Comparison of ENCODE assay signal across 26 cellular contexts in the genomic region with DNA sequence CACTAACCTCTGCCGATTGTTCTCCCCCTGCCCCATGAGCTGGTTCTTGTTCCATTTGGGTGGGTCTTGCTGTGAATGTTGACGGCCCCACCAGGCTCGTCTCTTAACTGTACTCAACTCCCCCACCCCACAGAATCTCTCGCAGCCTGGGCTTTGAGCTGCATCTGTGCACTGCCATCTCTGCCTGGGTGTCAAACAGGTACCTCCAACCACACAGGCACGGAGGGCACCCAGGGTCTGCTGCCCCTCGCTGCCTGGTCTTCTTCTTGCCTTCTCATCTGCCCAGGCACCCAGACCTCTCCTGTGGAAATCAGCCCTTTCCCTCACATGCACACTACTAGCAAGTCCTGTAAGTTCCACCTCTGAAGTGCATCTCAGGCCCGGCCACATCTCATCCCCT. TPM values are rescaled to one million over a fixed set of nuclear protein-coding genes. Genes with fewer than 3 reads are reported as not detected.
DNase-seq lines count a peak whose midpoint lies in the region; ATAC-seq and TF ChIP-seq lines count a peak whose summit lies in the region.
"Had no signal": no experiment of that assay in that cellular context is flagged by ENCODE, and none has a peak within 500 bp of the region (broad histone marks: within the 10 kb centered on the region; RNA-seq: fewer than 3 reads in every experiment).

No MANE protein-coding gene starts in this region.

- H3K56ac ChIP-seq in H9 (ENCODE audit: insufficient read length, low read depth, low read length), result no peak overlapping the region

- CTCF ChIA-PET in activated naive CD4-positive, alpha-beta T cell treated with anti-CD3 and anti-CD28 coated beads, Interleukin-2, amount 10 ng/mL, durations not matched to agents 7 days and 5 days (lab: Charles Lee), result interaction anchor here (0.9 to 1.0 kb wide), 2 partner anchors 124 to 214 kb away, joined by 3 to 4 read pairs; no protein-coding TSS in a partner anchor
- CTCF ChIA-PET in naive thymus-derived CD4-positive, alpha-beta T cell (lab: Charles Lee), result no interaction called here

- H2AFZ ChIP-seq in H9 (ENCODE audit: low read length) (no peak overlapping the region), neural progenitor cell (replicated peaks) (no peak overlapping the region)

- no CpG with 5 or more reads among the region's 7 CpGs for WGBS in H9 (ENCODE audit: extremely low coverage, insufficient read length, low lambda C conversion rate)

- H3K4me1 Mint-ChIP-seq in activated naive CD4-positive, alpha-beta T cell treated with anti-CD3 and anti-CD28 coated beads, Interleukin-2, amount 10 ng/mL, durations not matched to agents 7 days and 5 days, result peaks cover 57% of the 10 kb centered on the region
- peaks cover 4 to 7% of the 10 kb centered on the region in 2 experiments for H3K4me1 Mint-ChIP-seq in H9
- peaks cover 36% of the 10 kb centered on the region for H3K4me1 Mint-ChIP-seq in activated T-helper 2 cell treated with anti-CD3 and anti-CD28 coated beads, Interferon-gamma antibody, Interleukin-2, Interleukin-4, amounts not matched to agents 10 μg/mL and 5 μg/mL and 100 μg/mL, durations not matched to agents 14 hours and 24 hours and 36 hours (ENCODE audit: low read depth)
- peaks cover 33 to 50% (median 46%) of the 10 kb centered on the region in 7 donors for H3K4me1 Mint-ChIP-seq in naive thymus-derived CD4-positive, alpha-beta T cell
- H3K4me1 Mint-ChIP-seq in neural progenitor cell, result no peaks in the 10 kb centered on the region

- H2BK15ac ChIP-seq in H9 (ENCODE audit: low read depth, low read length), result no peak overlapping the region

- no peaks in the 10 kb centered on the region for H3K9me3 Mint-ChIP-seq in activated naive CD4-positive, alpha-beta T cell treated with anti-CD3 and anti-CD28 coated beads, Interleukin-2, amount 10 ng/mL, durations not matched to agents 7 days and 5 days
- H3K9me3 Mint-ChIP-seq in H9, result no peaks in the 10 kb centered on the region
- H3K9me3 Mint-ChIP-seq in activated T-helper 2 cell treated with anti-CD3 and anti-CD28 coated beads, Interferon-gamma antibody, Interleukin-2, Interleukin-4, amounts not matched to agents 10 μg/mL and 5 μg/mL and 100 μg/mL, durations not matched to agents 14 hours and 24 hours and 36 hours, result no peaks in the 10 kb centered on the region
- H3K9me3 Mint-ChIP-seq in naive thymus-derived CD4-positive, alpha-beta T cell, result no peaks in the 10 kb centered on the region
- no peaks in the 10 kb centered on the region for H3K9me3 Mint-ChIP-seq in neural progenitor cell
- H3K9me3 Mint-ChIP-seq: CD14-positive monocyte; IgD-negative memory B cell; stimulated activated memory B cell treated with anti-CD40 and anti-IgM and Interleukin-4, amounts not matched to agents 10 μg/mL and 1 μg/mL and 100 μg/mL, for 72 hours had no signal

- H2BK120ac ChIP-seq in H9 (ENCODE audit: low read depth, low read length, poor library complexity, severe bottlenecking), result no peak overlapping the region

- H2BK5ac ChIP-seq in H9 (ENCODE audit: insufficient read length, low read length), result no peak overlapping the region

- peaks cover 11 to 56% (median 32%) of the 10 kb centered on the region in 3 experiments for H3K36me3 ChIP-seq in naive thymus-derived CD4-positive, alpha-beta T cell (ENCODE audit: control insufficient read depth in 2 of 3, insufficient read depth in 3 of 3, low read length in 3 of 3)
- no peaks in the 10 kb centered on the region for H3K36me3 ChIP-seq in neural progenitor cell

- no peak overlapping the region for H4K8ac ChIP-seq in H9 (replicated peaks; ENCODE audit: insufficient read length, low read depth, low read length)

- H3K9ac ChIP-seq in H9 (ENCODE audit: extremely low read depth, insufficient read length, low read length) (no peak overlapping the region), neural progenitor cell (no peak overlapping the region)

- H3K4me3 Mint-ChIP-seq in activated naive CD4-positive, alpha-beta T cell treated with anti-CD3 and anti-CD28 coated beads, Interleukin-2, amount 10 ng/mL, durations not matched to agents 7 days and 5 days, result no peak overlapping the region
- H3K4me3 Mint-ChIP-seq in H9 (no peak overlapping the region), neural progenitor cell (no peak overlapping the region)
- H3K4me3 Mint-ChIP-seq in activated T-helper 2 cell treated with anti-CD3 and anti-CD28 coated beads, Interferon-gamma antibody, Interleukin-2, Interleukin-4, amounts not matched to agents 10 μg/mL and 5 μg/mL and 100 μg/mL, durations not matched to agents 14 hours and 24 hours and 36 hours (ENCODE audit: low read depth), result no peak overlapping the region
- peak overlapping the region in 2 of 10 donors; percentile 30 to 45 for H3K4me3 Mint-ChIP-seq in naive thymus-derived CD4-positive, alpha-beta T cell
- H3K4me3 Mint-ChIP-seq: CD14-positive monocyte; IgD-negative memory B cell; stimulated activated memory B cell treated with anti-CD40 and anti-IgM and Interleukin-4, amounts not matched to agents 10 μg/mL and 1 μg/mL and 100 μg/mL, for 72 hours had no signal

- POLR2A ChIA-PET in naive thymus-derived CD4-positive, alpha-beta T cell (lab: Charles Lee), result no interaction called here

- no peaks in the 10 kb centered on the region for H3K27me3 Mint-ChIP-seq in activated naive CD4-positive, alpha-beta T cell treated with anti-CD3 and anti-CD28 coated beads, Interleukin-2, amount 10 ng/mL, durations not matched to agents 7 days and 5 days
- H3K27me3 Mint-ChIP-seq in H9 (ENCODE audit: low read depth), result no peaks in the 10 kb centered on the region
- H3K27me3 Mint-ChIP-seq in activated T-helper 2 cell treated with anti-CD3 and anti-CD28 coated beads, Interferon-gamma antibody, Interleukin-2, Interleukin-4, amounts not matched to agents 10 μg/mL and 5 μg/mL and 100 μg/mL, durations not matched to agents 14 hours and 24 hours and 36 hours (ENCODE audit: low read depth), result no peaks in the 10 kb centered on the region
- H3K27me3 Mint-ChIP-seq in naive thymus-derived CD4-positive, alpha-beta T cell, result no peaks in the 10 kb centered on the region
- peaks cover 3% of the 10 kb centered on the region for H3K27me3 Mint-ChIP-seq in neural progenitor cell (ENCODE audit: insufficient read depth, low read depth)
- H3K27me3 Mint-ChIP-seq: IgD-negative memory B cell; stimulated activated memory B cell treated with anti-CD40 and anti-IgM and Interleukin-4, amounts not matched to agents 10 μg/mL and 1 μg/mL and 100 μg/mL, for 72 hours had no signal

- H2AK5ac ChIP-seq in H9 (ENCODE audit: insufficient read length, low read length), result no peak overlapping the region

- no peaks in the 10 kb centered on the region for H3K23me2 ChIP-seq in H9 (ENCODE audit: insufficient read length, low read depth, low read length, poor library complexity, severe bottlenecking)

- H3K4me2 ChIP-seq in H9 (ENCODE audit: insufficient read depth, insufficient read length, low read length) (no peak overlapping the region), neural progenitor cell (no peak overlapping the region)

- intact Hi-C loops in activated T-helper 2 cell treated with anti-CD3 and anti-CD28 coated beads, Interferon-gamma antibody, Interleukin-2, Interleukin-4, amounts not matched to agents 10 μg/mL and 5 μg/mL and 100 μg/mL, durations not matched to agents 14 hours and 24 hours and 36 hours (cut with micrococcal nuclease), result no loop called here
- intact Hi-C loops in naive thymus-derived CD4-positive, alpha-beta T cell (cut with micrococcal nuclease), result no loop called here

- H3K4ac ChIP-seq in H9 (ENCODE audit: low read depth, low read length), result no peak overlapping the region

- H3F3A ChIP-seq in neural progenitor cell (ENCODE audit: low read depth), result no peaks in the 10 kb centered on the region

- no peak overlapping the region for H3K23ac ChIP-seq in H9 (ENCODE audit: insufficient read length, low read depth, low read length)

- H3T11ph ChIP-seq in H9 (ENCODE audit: low read length), result no peak overlapping the region

- no peak for DNase-seq in activated naive CD4-positive, alpha-beta T cell treated with anti-CD3 and anti-CD28 coated beads, Interleukin-2, amount 10 ng/mL, durations not matched to agents 7 days and 5 days
- no peak for DNase-seq in activated naive CD4-positive, alpha-beta T cell (lab: John Stamatoyannopoulos, UW)
- DNase-seq in H9 (peak; percentile 15), neural progenitor cell (ENCODE audit: low spot score) (no peak)
- DNase-seq in activated T-helper 2 cell treated with anti-CD3 and anti-CD28 coated beads, Interferon-gamma antibody, Interleukin-2, Interleukin-4, amounts not matched to agents 10 μg/mL and 5 μg/mL and 100 μg/mL, durations not matched to agents 14 hours and 24 hours and 36 hours (ENCODE audit: low spot score), result no peak
- no peak for DNase-seq in naive thymus-derived CD4-positive, alpha-beta T cell
- DNase-seq: activated gamma-delta T cell treated with Interleukin-2 at 50 U/mL for 16 hours; aorta; caudate nucleus; DMS153; left colon; NCI-H2107; NCI-H524; psoas muscle; RPMI8226; stimulated activated CD4-positive, alpha-beta T cell treated with anti-CD3 and anti-CD28 coated beads, Interleukin-1b, Interleukin-23, amount 100 ng/mL, for 48 hours; testis had no signal

- H3K4me1 ChIP-seq in H9 (ENCODE audit: insufficient read depth, low read length) (no peaks in the 10 kb centered on the region; the same call in 1 of the 2 replicates), neural progenitor cell (no peaks in the 10 kb centered on the region)
- peaks cover 40 to 42% of the 10 kb centered on the region in 2 donors for H3K4me1 ChIP-seq in naive thymus-derived CD4-positive, alpha-beta T cell (ENCODE audit: control insufficient read depth in 2 of 2, insufficient read depth in 2 of 2, low read length in 2 of 2)

- H3K9me3 ChIP-seq in H9 (ENCODE audit: control insufficient read depth, low read depth, low read length), result no peaks in the 10 kb centered on the region
- H3K9me3 ChIP-seq in naive thymus-derived CD4-positive, alpha-beta T cell (ENCODE audit: control insufficient read depth in 2 of 3, low read length in 3 of 3), result no peaks in the 10 kb centered on the region
- H3K9me3 ChIP-seq in neural progenitor cell (ENCODE audit: low read depth), result no peaks in the 10 kb centered on the region
- H3K9me3 ChIP-seq: psoas muscle, testis had no signal

- no peak overlapping the region for H2BK12ac ChIP-seq in H9 (ENCODE audit: insufficient read length, low read depth, low read length)

- H3K79me2 ChIP-seq in H9 (ENCODE audit: insufficient read depth, low read length) (no peaks in the 10 kb centered on the region), neural progenitor cell (ENCODE audit: low read depth) (no peaks in the 10 kb centered on the region)

- no peaks in the 10 kb centered on the region for H3K79me1 ChIP-seq in H9 (ENCODE audit: insufficient read depth, low read depth, low read length, poor library complexity, severe bottlenecking)

- no peaks in the 10 kb centered on the region for H3K27me3 ChIP-seq in H9 (ENCODE audit: insufficient read depth, low read length)
- no peaks in the 10 kb centered on the region for H3K27me3 ChIP-seq in naive thymus-derived CD4-positive, alpha-beta T cell (ENCODE audit: control insufficient read depth in 2 of 2, insufficient read depth in 2 of 2, low read length in 2 of 2)
- no peaks in the 10 kb centered on the region for H3K27me3 ChIP-seq in neural progenitor cell
- H3K27me3 ChIP-seq: testis had no signal

- H3K27ac ChIP-seq in H9 (ENCODE audit: insufficient read length, low read depth, low read length) (no peak overlapping the region), neural progenitor cell (no peak overlapping the region)
- no peak overlapping the region for H3K27ac ChIP-seq in naive thymus-derived CD4-positive, alpha-beta T cell (ENCODE audit: low read depth, low read length)
- H3K27ac ChIP-seq: testis had no signal

- no peak overlapping the region for H4K5ac ChIP-seq in H9 (ENCODE audit: insufficient read length, low read depth, low read length)

- H3K36me3 Mint-ChIP-seq in activated naive CD4-positive, alpha-beta T cell treated with anti-CD3 and anti-CD28 coated beads, Interleukin-2, amount 10 ng/mL, durations not matched to agents 7 days and 5 days, result peaks cover 47% of the 10 kb centered on the region
- H3K36me3 Mint-ChIP-seq in H9 (ENCODE audit: insufficient read depth in 1 of 3, low read depth in 3 of 3), result peaks cover 19 to 58% (median 51%) of the 10 kb centered on the region in 3 experiments; a peak in 6 of 7 replicates
- peaks cover 58% of the 10 kb centered on the region for H3K36me3 Mint-ChIP-seq in activated T-helper 2 cell treated with anti-CD3 and anti-CD28 coated beads, Interferon-gamma antibody, Interleukin-2, Interleukin-4, amounts not matched to agents 10 μg/mL and 5 μg/mL and 100 μg/mL, durations not matched to agents 14 hours and 24 hours and 36 hours (ENCODE audit: low read depth)
- peaks cover 14 to 48% (median 28%) of the 10 kb centered on the region in 5 donors for H3K36me3 Mint-ChIP-seq in naive thymus-derived CD4-positive, alpha-beta T cell
- H3K36me3 Mint-ChIP-seq in neural progenitor cell, result peaks cover 34% of the 10 kb centered on the region
- H3K36me3 Mint-ChIP-seq: IgD-negative memory B cell had no signal

- H4K20me1 ChIP-seq in H9 (ENCODE audit: control insufficient read depth, insufficient read depth, insufficient read length), result peaks cover 3% of the 10 kb centered on the region
- H4K20me1 ChIP-seq in neural progenitor cell (ENCODE audit: low read depth), result no peaks in the 10 kb centered on the region

- no peak overlapping the region for H4K91ac ChIP-seq in H9 (ENCODE audit: insufficient read length, low read depth, low read length)

- H3K14ac ChIP-seq in H9 (ENCODE audit: insufficient read depth, low read length), result no peak overlapping the region

- H2BK20ac ChIP-seq in H9 (ENCODE audit: low read depth, low read length, poor library complexity, severe bottlenecking), result no peak overlapping the region

- H3K4me3 ChIP-seq in naive thymus-derived CD4-positive, alpha-beta T cell (ENCODE audit: low read length), result no peak overlapping the region
- H3K4me3 ChIP-seq in neural progenitor cell, result no peak overlapping the region
- H3K4me3 ChIP-seq: psoas muscle, testis had no signal

- ATAC-seq in naive thymus-derived CD4-positive, alpha-beta T cell, result no peak
- ATAC-seq in GM18873 (IDR thresholded peaks at IDR 0.05; ENCODE audit: low FRiP score, unreplicated experiment), result no peak
- ATAC-seq in HG03139 (IDR thresholded peaks at IDR 0.05; ENCODE audit: unreplicated experiment), result no peak
- ATAC-seq: left colon; psoas muscle; SK-N-SH treated with all-trans-retinoic acid at 6 μM for 48 hours; stimulated activated memory B cell treated with anti-CD40 and anti-IgM and Interleukin-4, amounts not matched to agents 10 μg/mL and 1 μg/mL and 100 μg/mL, for 72 hours had no signal

- H3K27ac Mint-ChIP-seq in activated naive CD4-positive, alpha-beta T cell treated with anti-CD3 and anti-CD28 coated beads, Interleukin-2, amount 10 ng/mL, durations not matched to agents 7 days and 5 days, result peak overlapping the region; percentile 7
- peak overlapping the region in 2 of 3 experiments; percentile 14 to 21; a peak in 3 of 7 replicates for H3K27ac Mint-ChIP-seq in H9
- peak overlapping the region; percentile 4 for H3K27ac Mint-ChIP-seq in activated T-helper 2 cell treated with anti-CD3 and anti-CD28 coated beads, Interferon-gamma antibody, Interleukin-2, Interleukin-4, amounts not matched to agents 10 μg/mL and 5 μg/mL and 100 μg/mL, durations not matched to agents 14 hours and 24 hours and 36 hours
- peak overlapping the region in 7 of 9 donors; percentile 23 to 91 (median 75) for H3K27ac Mint-ChIP-seq in naive thymus-derived CD4-positive, alpha-beta T cell
- no peak overlapping the region for H3K27ac Mint-ChIP-seq in neural progenitor cell
- H3K27ac Mint-ChIP-seq: IgD-negative memory B cell; stimulated activated memory B cell treated with anti-CD40 and anti-IgM and Interleukin-4, amounts not matched to agents 10 μg/mL and 1 μg/mL and 100 μg/mL, for 72 hours had no signal

- TF ChIP-seq CTCF in H9 (conservative IDR thresholded peaks at IDR 0.05), result no peak
- no peak for TF ChIP-seq CTCF in neural progenitor cell (IDR thresholded peaks at IDR 0.05)

- no peak overlapping the region for H3K18ac ChIP-seq in H9 (ENCODE audit: insufficient read length, low read depth, low read length)

RNA-seq across cellular contexts. Expression of a gene that starts 10.1 kb away (rescaled TPM):
- total RNA-seq in H9 (2021) (not detected in 2 replicates), neural progenitor cell (ENCODE audit: low replicate concordance) (not detected in 2 replicates)
- 0.32 and 0.50 TPM in 2 replicates for total RNA-seq in activated T-helper 2 cell treated with anti-CD3 and anti-CD28 coated beads, Interferon-gamma antibody, Interleukin-2, Interleukin-4, amounts not matched to agents 10 μg/mL and 5 μg/mL and 100 μg/mL, durations not matched to agents 14 hours and 24 hours and 36 hours
- 1 to 10 TPM in 3 of 5 experiments, under 1 TPM in 2; 0.27 to 2.5 (median 1.6) TPM for total RNA-seq in naive thymus-derived CD4-positive, alpha-beta T cell
- under 1 TPM in 1 of 2 donors, not detected in 1; 0.16 TPM for polyA plus RNA-seq in naive thymus-derived CD4-positive, alpha-beta T cell
- total RNA-seq: dermis microvascular lymphatic vessel endothelial cell, M059J, skeletal muscle tissue had no signal
- polyA plus RNA-seq: aorta, CD14-positive monocyte had no signal

RNA-seq across cellular contexts. Expression of a gene that starts 17.4 kb away (rescaled TPM):
- total RNA-seq in H9 (2021) (39.1 and 40.4 TPM in 2 replicates), neural progenitor cell (ENCODE audit: low replicate concordance) (35.0 and 54.9 TPM in 2 replicates)
- total RNA-seq in activated T-helper 2 cell treated with anti-CD3 and anti-CD28 coated beads, Interferon-gamma antibody, Interleukin-2, Interleukin-4, amounts not matched to agents 10 μg/mL and 5 μg/mL and 100 μg/mL, durations not matched to agents 14 hours and 24 hours and 36 hours, result 117 and 123 TPM in 2 replicates
- 10 to 100 TPM; 12.6 to 74.3 (median 27.4) TPM for total RNA-seq in naive thymus-derived CD4-positive, alpha-beta T cell
- polyA plus RNA-seq in naive thymus-derived CD4-positive, alpha-beta T cell, result 10 to 100 TPM; 18.7 to 37.6 TPM

RNA-seq across cellular contexts. Expression of a gene that starts 23.6 kb away (rescaled TPM):
- 44.8 and 50.9 TPM in 2 replicates for total RNA-seq in H9 (2021)
- 89.7 and 91.1 TPM in 2 replicates for total RNA-seq in activated T-helper 2 cell treated with anti-CD3 and anti-CD28 coated beads, Interferon-gamma antibody, Interleukin-2, Interleukin-4, amounts not matched to agents 10 μg/mL and 5 μg/mL and 100 μg/mL, durations not matched to agents 14 hours and 24 hours and 36 hours
- total RNA-seq in naive thymus-derived CD4-positive, alpha-beta T cell, result 100 to 1,000 TPM in 1 of 5 experiments, 10 to 100 TPM in 4; 38.7 to 110 (median 63.7) TPM
- polyA plus RNA-seq in naive thymus-derived CD4-positive, alpha-beta T cell, result 100 to 1,000 TPM; 104 to 147 TPM
- 21.9 and 44.9 TPM in 2 replicates for total RNA-seq in neural progenitor cell (ENCODE audit: low replicate concordance)

RNA-seq across cellular contexts. Expression of a gene that starts 30.2 kb away (rescaled TPM):
- 6.1 and 7.4 TPM in 2 replicates for total RNA-seq in H9 (2021)
- 44.7 and 46.4 TPM in 2 replicates for total RNA-seq in activated T-helper 2 cell treated with anti-CD3 and anti-CD28 coated beads, Interferon-gamma antibody, Interleukin-2, Interleukin-4, amounts not matched to agents 10 μg/mL and 5 μg/mL and 100 μg/mL, durations not matched to agents 14 hours and 24 hours and 36 hours
- total RNA-seq in naive thymus-derived CD4-positive, alpha-beta T cell, result 10 to 100 TPM; 55.8 to 81.0 (median 74.5) TPM
- 100 to 1,000 TPM in 1 of 2 donors, 10 to 100 TPM in 1; 68.8 to 135 TPM for polyA plus RNA-seq in naive thymus-derived CD4-positive, alpha-beta T cell
- total RNA-seq in neural progenitor cell (ENCODE audit: low replicate concordance), result 1.1 and 3.1 TPM in 2 replicates
